In the genomic region with DNA sequence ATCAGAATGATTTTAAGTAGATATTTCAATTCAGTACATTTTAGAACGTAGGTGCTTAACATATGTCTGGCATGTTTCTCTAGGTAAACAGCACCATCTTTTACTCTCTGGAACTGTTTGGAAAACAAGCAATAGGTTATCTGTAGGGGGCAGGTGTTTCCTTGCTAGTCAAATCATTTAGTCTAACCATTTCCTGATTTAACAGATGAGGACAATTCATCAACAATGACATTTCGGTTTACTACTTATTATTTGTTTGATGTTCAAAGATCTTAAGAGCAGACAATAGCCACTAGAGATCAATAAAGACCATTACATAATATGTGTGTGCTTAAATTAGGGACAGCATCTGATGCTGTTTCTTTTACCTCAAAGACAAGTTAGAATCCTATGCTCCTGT, we compare ENCODE assay signal across 1 cellular context.
TF ChIP-seq lines count a peak whose summit lies in the region.

No MANE protein-coding gene starts in this region.

TF ChIP-seq in GM23338, 12 proteins besides CTCF, POLR2A, EP300 and RAD21 (continued from another document):
- TF ChIP-seq, protein P1, sequence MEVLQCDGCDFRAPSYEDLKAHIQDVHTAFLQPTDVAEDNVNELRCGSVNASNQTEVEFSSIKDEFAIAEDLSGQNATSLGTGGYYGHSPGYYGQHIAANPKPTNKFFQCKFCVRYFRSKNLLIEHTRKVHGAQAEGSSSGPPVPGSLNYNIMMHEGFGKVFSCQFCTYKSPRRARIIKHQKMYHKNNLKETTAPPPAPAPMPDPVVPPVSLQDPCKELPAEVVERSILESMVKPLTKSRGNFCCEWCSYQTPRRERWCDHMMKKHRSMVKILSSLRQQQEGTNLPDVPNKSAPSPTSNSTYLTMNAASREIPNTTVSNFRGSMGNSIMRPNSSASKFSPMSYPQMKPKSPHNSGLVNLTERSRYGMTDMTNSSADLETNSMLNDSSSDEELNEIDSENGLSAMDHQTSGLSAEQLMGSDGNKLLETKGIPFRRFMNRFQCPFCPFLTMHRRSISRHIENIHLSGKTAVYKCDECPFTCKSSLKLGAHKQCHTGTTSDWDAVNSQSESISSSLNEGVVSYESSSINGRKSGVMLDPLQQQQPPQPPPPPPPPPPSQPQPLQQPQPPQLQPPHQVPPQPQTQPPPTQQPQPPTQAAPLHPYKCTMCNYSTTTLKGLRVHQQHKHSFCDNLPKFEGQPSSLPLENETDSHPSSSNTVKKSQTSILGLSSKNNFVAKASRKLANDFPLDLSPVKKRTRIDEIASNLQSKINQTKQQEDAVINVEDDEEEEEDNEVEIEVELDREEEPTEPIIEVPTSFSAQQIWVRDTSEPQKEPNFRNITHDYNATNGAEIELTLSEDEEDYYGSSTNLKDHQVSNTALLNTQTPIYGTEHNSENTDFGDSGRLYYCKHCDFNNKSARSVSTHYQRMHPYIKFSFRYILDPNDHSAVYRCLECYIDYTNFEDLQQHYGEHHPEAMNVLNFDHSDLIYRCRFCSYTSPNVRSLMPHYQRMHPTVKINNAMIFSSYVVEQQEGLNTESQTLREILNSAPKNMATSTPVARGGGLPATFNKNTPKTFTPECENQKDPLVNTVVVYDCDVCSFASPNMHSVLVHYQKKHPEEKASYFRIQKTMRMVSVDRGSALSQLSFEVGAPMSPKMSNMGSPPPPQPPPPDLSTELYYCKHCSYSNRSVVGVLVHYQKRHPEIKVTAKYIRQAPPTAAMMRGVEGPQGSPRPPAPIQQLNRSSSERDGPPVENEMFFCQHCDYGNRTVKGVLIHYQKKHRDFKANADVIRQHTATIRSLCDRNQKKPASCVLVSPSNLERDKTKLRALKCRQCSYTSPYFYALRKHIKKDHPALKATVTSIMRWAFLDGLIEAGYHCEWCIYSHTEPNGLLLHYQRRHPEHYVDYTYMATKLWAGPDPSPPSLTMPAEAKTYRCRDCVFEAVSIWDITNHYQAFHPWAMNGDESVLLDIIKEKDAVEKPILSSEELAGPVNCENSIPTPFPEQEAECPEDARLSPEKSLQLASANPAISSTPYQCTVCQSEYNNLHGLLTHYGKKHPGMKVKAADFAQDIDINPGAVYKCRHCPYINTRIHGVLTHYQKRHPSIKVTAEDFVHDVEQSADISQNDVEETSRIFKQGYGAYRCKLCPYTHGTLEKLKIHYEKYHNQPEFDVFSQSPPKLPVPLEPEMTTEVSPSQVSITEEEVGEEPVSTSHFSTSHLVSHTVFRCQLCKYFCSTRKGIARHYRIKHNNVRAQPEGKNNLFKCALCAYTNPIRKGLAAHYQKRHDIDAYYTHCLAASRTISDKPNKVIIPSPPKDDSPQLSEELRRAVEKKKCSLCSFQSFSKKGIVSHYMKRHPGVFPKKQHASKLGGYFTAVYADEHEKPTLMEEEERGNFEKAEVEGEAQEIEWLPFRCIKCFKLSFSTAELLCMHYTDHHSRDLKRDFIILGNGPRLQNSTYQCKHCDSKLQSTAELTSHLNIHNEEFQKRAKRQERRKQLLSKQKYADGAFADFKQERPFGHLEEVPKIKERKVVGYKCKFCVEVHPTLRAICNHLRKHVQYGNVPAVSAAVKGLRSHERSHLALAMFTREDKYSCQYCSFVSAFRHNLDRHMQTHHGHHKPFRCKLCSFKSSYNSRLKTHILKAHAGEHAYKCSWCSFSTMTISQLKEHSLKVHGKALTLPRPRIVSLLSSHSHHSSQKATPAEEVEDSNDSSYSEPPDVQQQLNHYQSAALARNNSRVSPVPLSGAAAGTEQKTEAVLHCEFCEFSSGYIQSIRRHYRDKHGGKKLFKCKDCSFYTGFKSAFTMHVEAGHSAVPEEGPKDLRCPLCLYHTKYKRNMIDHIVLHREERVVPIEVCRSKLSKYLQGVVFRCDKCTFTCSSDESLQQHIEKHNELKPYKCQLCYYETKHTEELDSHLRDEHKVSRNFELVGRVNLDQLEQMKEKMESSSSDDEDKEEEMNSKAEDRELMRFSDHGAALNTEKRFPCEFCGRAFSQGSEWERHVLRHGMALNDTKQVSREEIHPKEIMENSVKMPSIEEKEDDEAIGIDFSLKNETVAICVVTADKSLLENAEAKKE (CRISPR knock-in tag; IDR thresholded peaks at IDR 0.05), result no peak
- TF ChIP-seq STAT1 (IDR thresholded peaks at IDR 0.05; ENCODE audit: unreplicated experiment), result no peak
- no peak for TF ChIP-seq JUNB (IDR thresholded peaks at IDR 0.05; ENCODE audit: unreplicated experiment)
- TF ChIP-seq NANOG (IDR thresholded peaks at IDR 0.05; ENCODE audit: borderline replicate concordance), result no peak
- TF ChIP-seq CREB1 (CRISPR knock-in tag; IDR thresholded peaks at IDR 0.05; ENCODE audit: low read depth), result no peak
- TF ChIP-seq EZH2 (IDR thresholded peaks at IDR 0.05; ENCODE audit: low read depth, unreplicated experiment), result no peak
- TF ChIP-seq EZH2phosphoT487 (IDR thresholded peaks at IDR 0.05; ENCODE audit: unreplicated experiment), result no peak
- no peak for TF ChIP-seq ZNF331 (CRISPR knock-in tag; IDR thresholded peaks at IDR 0.05; ENCODE audit: low read depth)
- TF ChIP-seq, protein P2, sequence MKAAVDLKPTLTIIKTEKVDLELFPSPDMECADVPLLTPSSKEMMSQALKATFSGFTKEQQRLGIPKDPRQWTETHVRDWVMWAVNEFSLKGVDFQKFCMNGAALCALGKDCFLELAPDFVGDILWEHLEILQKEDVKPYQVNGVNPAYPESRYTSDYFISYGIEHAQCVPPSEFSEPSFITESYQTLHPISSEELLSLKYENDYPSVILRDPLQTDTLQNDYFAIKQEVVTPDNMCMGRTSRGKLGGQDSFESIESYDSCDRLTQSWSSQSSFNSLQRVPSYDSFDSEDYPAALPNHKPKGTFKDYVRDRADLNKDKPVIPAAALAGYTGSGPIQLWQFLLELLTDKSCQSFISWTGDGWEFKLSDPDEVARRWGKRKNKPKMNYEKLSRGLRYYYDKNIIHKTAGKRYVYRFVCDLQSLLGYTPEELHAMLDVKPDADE (IDR thresholded peaks at IDR 0.05), result no peak
- TF ChIP-seq ZNF114 (CRISPR knock-in tag; IDR thresholded peaks at IDR 0.05), result no peak
TF ChIP-seq in GM23338: peak in this region for 0.
